In the genomic region with DNA sequence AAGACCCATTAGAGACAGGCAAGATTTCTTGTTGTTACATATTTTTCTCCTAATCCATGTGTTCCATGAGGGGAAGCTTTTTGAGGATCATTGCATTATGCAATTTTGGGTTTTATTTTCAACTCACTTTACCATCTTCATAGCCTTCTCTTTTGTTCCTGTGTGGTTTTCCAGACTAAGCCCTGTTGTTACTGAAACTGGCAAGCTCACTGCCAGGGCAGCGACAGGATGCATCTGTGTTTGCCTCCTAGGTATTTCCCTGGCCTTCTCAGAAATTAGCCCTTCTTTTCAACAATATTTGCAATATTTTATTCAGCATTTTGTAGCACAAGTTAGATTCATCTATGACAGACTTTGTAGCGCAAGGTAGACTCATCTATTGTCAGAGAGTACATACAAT, we compare ENCODE assay signal across 28 cellular contexts.
"Had no signal": no experiment of that assay in that cellular context is flagged by ENCODE, and none has a peak within 500 bp of the region (broad histone marks: within the 10 kb centered on the region; RNA-seq: fewer than 3 reads in every experiment).

No MANE protein-coding gene starts in this region.

- DNase-seq: stimulated activated CD4-positive, alpha-beta T cell treated with anti-CD3 and anti-CD28 coated beads, Interleukin-2, amount 100 ng/mL, for 48 hours; stimulated activated CD4-positive, alpha-beta T cell treated with anti-CD3 and anti-CD28 coated beads, Interleukin-4, amount 100 ng/mL, for 1 hour; stimulated activated CD4-positive, alpha-beta T cell treated with anti-CD3 and anti-CD28 coated beads, Interleukin-4, amount 100 ng/mL, for 24 hours; stimulated activated CD4-positive, alpha-beta T cell treated with anti-CD3 and anti-CD28 coated beads, Interleukin-4, amount 100 ng/mL, for 4 hours; stimulated activated CD8-positive, alpha-beta memory T cell treated with anti-CD3 and anti-CD28 coated beads, Interleukin-4, amount 100 ng/mL, for 48 hours; stimulated activated naive B cell treated with anti-CD40 and anti-IgM and Interleukin-4, amounts not matched to agents 10 μg/mL and 1 μg/mL and 100 μg/mL, for 72 hours; stimulated activated naive CD4-positive, alpha-beta T cell; stimulated activated naive CD4-positive, alpha-beta T cell treated with Interleukin-2 at 50 U/mL for 16 hours; stimulated activated naive CD8-positive, alpha-beta T cell treated with anti-CD3 and anti-CD28 coated beads, Interleukin-15, amount 100 ng/mL, for 72 hours; stimulated activated naive CD8-positive, alpha-beta T cell treated with anti-CD3 and anti-CD28 coated beads, Interleukin-15, Interleukin-2, amounts not matched to agents 100 U/mL and 50 U/mL, for 24 hours; stomach; substantia nigra; testis; thyroid gland; tibial artery; transverse colon; trophoblast cell; upper lobe of left lung; upper lobe of right lung; uterus had no signal

- H3K4me3 Mint-ChIP-seq: stimulated activated effector memory CD8-positive, alpha-beta T cell treated with anti-CD3 and anti-CD28 coated beads, Interleukin-12 subunit alpha, Interleukin-12 subunit beta, amount 100 ng/mL, for 72 hours; stimulated activated memory B cell treated with anti-CD40 and anti-IgM and Interleukin-4, amounts not matched to agents 10 μg/mL and 1 μg/mL and 100 μg/mL, for 72 hours; stimulated activated naive B cell treated with anti-CD40 and anti-IgM and Interleukin-4, amounts not matched to agents 10 μg/mL and 1 μg/mL and 100 μg/mL, for 72 hours; stimulated activated naive CD8-positive, alpha-beta T cell treated with anti-CD3 and anti-CD28 coated beads, Interleukin-15, amount 100 ng/mL, for 72 hours; stimulated activated naive CD8-positive, alpha-beta T cell treated with anti-CD3 and anti-CD28 coated beads, Interleukin-15, Interleukin-2, amounts not matched to agents 100 ng/mL and 50 ng/mL, for 24 hours; type B pancreatic cell had no signal

- H3K9me3 ChIP-seq: stomach, suprapubic skin, testis, thoracic aorta, thyroid gland, tibial artery, tibial nerve, transverse colon, upper lobe of left lung, upper lobe of right lung, uterus, vagina had no signal

- H3K36me3 Mint-ChIP-seq: stimulated activated effector memory CD8-positive, alpha-beta T cell treated with anti-CD3 and anti-CD28 coated beads, Interleukin-12 subunit alpha, Interleukin-12 subunit beta, amount 100 ng/mL, for 72 hours; stimulated activated memory B cell treated with anti-CD40 and anti-IgM and Interleukin-4, amounts not matched to agents 10 μg/mL and 1 μg/mL and 100 μg/mL, for 72 hours; stimulated activated naive B cell treated with anti-CD40 and anti-IgM and Interleukin-4, amounts not matched to agents 10 μg/mL and 1 μg/mL and 100 μg/mL, for 72 hours; type B pancreatic cell had no signal

- H3K27me3 ChIP-seq: stomach, suprapubic skin, testis, thyroid gland, tibial artery, tibial nerve, transverse colon, upper lobe of left lung, upper lobe of right lung, uterus, vagina had no signal

- H3K4me3 ChIP-seq: stomach, suprapubic skin, testis, thoracic aorta, thyroid gland, tibial artery, tibial nerve, transverse colon, upper lobe of left lung, upper lobe of right lung, uterus, vagina had no signal

- H3K27ac ChIP-seq: stomach, suprapubic skin, testis, thoracic aorta, thyroid gland, tibial artery, tibial nerve, transverse colon, upper lobe of left lung, upper lobe of right lung, uterus, vagina had no signal

- H3K27ac Mint-ChIP-seq: stimulated activated effector memory CD8-positive, alpha-beta T cell treated with anti-CD3 and anti-CD28 coated beads, Interleukin-12 subunit alpha, Interleukin-12 subunit beta, amount 100 ng/mL, for 72 hours; stimulated activated memory B cell treated with anti-CD40 and anti-IgM and Interleukin-4, amounts not matched to agents 10 μg/mL and 1 μg/mL and 100 μg/mL, for 72 hours; stimulated activated naive B cell treated with anti-CD40 and anti-IgM and Interleukin-4, amounts not matched to agents 10 μg/mL and 1 μg/mL and 100 μg/mL, for 72 hours; stimulated activated naive CD8-positive, alpha-beta T cell treated with anti-CD3 and anti-CD28 coated beads, Interleukin-15, amount 100 ng/mL, for 72 hours; stimulated activated naive CD8-positive, alpha-beta T cell treated with anti-CD3 and anti-CD28 coated beads, Interleukin-15, Interleukin-2, amounts not matched to agents 100 ng/mL and 50 ng/mL, for 24 hours; type B pancreatic cell had no signal

- H3K27me3 Mint-ChIP-seq: stimulated activated memory B cell treated with anti-CD40 and anti-IgM and Interleukin-4, amounts not matched to agents 10 μg/mL and 1 μg/mL and 100 μg/mL, for 72 hours; stimulated activated naive B cell treated with anti-CD40 and anti-IgM and Interleukin-4, amounts not matched to agents 10 μg/mL and 1 μg/mL and 100 μg/mL, for 72 hours; stimulated activated naive CD8-positive, alpha-beta T cell treated with anti-CD3 and anti-CD28 coated beads, Interleukin-15, amount 100 ng/mL, for 72 hours; stimulated activated naive CD8-positive, alpha-beta T cell treated with anti-CD3 and anti-CD28 coated beads, Interleukin-15, Interleukin-2, amounts not matched to agents 100 ng/mL and 50 ng/mL, for 24 hours; type B pancreatic cell had no signal

- ATAC-seq: stimulated activated effector memory CD8-positive, alpha-beta T cell treated with anti-CD3 and anti-CD28 coated beads, Interleukin-12 subunit alpha, Interleukin-12 subunit beta, amount 100 ng/mL, for 72 hours; stimulated activated memory B cell treated with anti-CD40 and anti-IgM and Interleukin-4, amounts not matched to agents 10 μg/mL and 1 μg/mL and 100 μg/mL, for 72 hours; stimulated activated naive B cell treated with anti-CD40 and anti-IgM and Interleukin-4, amounts not matched to agents 10 μg/mL and 1 μg/mL and 100 μg/mL, for 72 hours; stimulated activated naive CD8-positive, alpha-beta T cell treated with anti-CD3 and anti-CD28 coated beads, Interleukin-15, amount 100 ng/mL, for 72 hours; stimulated activated naive CD8-positive, alpha-beta T cell treated with anti-CD3 and anti-CD28 coated beads, Interleukin-15, Interleukin-2, amounts not matched to agents 100 U/mL and 50 U/mL, for 24 hours; upper lobe of right lung had no signal

- H3K36me3 ChIP-seq: stomach, suprapubic skin, thoracic aorta, thyroid gland, tibial artery, tibial nerve, transverse colon, upper lobe of left lung, upper lobe of right lung, uterus, vagina had no signal

- H3K9me3 Mint-ChIP-seq: stimulated activated effector memory CD8-positive, alpha-beta T cell treated with anti-CD3 and anti-CD28 coated beads, Interleukin-12 subunit alpha, Interleukin-12 subunit beta, amount 100 ng/mL, for 72 hours; stimulated activated naive CD8-positive, alpha-beta T cell treated with anti-CD3 and anti-CD28 coated beads, Interleukin-15, Interleukin-2, amounts not matched to agents 100 ng/mL and 50 ng/mL, for 24 hours had no signal

- H3K4me1 Mint-ChIP-seq: stimulated activated effector memory CD8-positive, alpha-beta T cell treated with anti-CD3 and anti-CD28 coated beads, Interleukin-12 subunit alpha, Interleukin-12 subunit beta, amount 100 ng/mL, for 72 hours; stimulated activated memory B cell treated with anti-CD40 and anti-IgM and Interleukin-4, amounts not matched to agents 10 μg/mL and 1 μg/mL and 100 μg/mL, for 72 hours; stimulated activated naive B cell treated with anti-CD40 and anti-IgM and Interleukin-4, amounts not matched to agents 10 μg/mL and 1 μg/mL and 100 μg/mL, for 72 hours; stimulated activated naive CD8-positive, alpha-beta T cell treated with anti-CD3 and anti-CD28 coated beads, Interleukin-15, amount 100 ng/mL, for 72 hours had no signal

- H3K4me1 ChIP-seq: stomach, suprapubic skin, testis, thyroid gland, tibial artery, tibial nerve, transverse colon, upper lobe of left lung, upper lobe of right lung, uterus, vagina had no signal
